ENCODE assay signal across 1 cellular context in the genomic region with DNA sequence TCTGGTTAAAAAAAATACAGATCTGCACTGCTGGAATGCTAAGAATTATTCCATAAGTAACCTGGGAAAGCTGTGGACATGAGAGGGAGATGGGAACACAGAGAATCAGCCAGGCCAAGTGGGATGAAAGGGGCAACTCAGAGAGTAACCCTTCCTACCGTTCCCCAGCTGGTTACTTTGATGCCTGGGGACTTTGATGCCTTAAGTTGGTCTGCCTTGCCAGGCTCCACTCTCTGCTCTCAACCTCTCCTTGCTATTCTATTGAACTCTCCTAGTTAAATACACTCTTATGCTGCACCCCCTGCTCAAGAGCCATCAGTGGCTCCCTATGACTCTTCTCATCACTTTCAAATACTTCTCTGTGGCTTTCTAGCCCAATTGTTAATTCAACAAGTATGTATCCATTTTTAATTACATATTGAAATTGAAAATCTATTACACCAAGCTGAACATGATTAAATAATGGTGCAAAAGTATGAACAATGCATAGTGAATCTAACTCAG.
TF ChIP-seq lines count a peak whose summit lies in the region.

No MANE protein-coding gene starts in this region.

TF ChIP-seq in K562, 482 proteins besides CTCF, POLR2A, EP300 and RAD21:
- TF ChIP-seq, protein P1, sequence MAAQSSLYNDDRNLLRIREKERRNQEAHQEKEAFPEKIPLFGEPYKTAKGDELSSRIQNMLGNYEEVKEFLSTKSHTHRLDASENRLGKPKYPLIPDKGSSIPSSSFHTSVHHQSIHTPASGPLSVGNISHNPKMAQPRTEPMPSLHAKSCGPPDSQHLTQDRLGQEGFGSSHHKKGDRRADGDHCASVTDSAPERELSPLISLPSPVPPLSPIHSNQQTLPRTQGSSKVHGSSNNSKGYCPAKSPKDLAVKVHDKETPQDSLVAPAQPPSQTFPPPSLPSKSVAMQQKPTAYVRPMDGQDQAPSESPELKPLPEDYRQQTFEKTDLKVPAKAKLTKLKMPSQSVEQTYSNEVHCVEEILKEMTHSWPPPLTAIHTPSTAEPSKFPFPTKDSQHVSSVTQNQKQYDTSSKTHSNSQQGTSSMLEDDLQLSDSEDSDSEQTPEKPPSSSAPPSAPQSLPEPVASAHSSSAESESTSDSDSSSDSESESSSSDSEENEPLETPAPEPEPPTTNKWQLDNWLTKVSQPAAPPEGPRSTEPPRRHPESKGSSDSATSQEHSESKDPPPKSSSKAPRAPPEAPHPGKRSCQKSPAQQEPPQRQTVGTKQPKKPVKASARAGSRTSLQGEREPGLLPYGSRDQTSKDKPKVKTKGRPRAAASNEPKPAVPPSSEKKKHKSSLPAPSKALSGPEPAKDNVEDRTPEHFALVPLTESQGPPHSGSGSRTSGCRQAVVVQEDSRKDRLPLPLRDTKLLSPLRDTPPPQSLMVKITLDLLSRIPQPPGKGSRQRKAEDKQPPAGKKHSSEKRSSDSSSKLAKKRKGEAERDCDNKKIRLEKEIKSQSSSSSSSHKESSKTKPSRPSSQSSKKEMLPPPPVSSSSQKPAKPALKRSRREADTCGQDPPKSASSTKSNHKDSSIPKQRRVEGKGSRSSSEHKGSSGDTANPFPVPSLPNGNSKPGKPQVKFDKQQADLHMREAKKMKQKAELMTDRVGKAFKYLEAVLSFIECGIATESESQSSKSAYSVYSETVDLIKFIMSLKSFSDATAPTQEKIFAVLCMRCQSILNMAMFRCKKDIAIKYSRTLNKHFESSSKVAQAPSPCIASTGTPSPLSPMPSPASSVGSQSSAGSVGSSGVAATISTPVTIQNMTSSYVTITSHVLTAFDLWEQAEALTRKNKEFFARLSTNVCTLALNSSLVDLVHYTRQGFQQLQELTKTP (IDR thresholded peaks at IDR 0.05; ENCODE audit: low read depth in 1 of 2, partially characterized antibody in 2 of 2), result no peak
- no peak for TF ChIP-seq MYNN (IDR thresholded peaks at IDR 0.05)
- TF ChIP-seq MYNN (CRISPR knock-in tag; IDR thresholded peaks at IDR 0.05), result no peak
- TF ChIP-seq NR1H2 (CRISPR knock-in tag; IDR thresholded peaks at IDR 0.05), result no peak
- TF ChIP-seq, protein P2, sequence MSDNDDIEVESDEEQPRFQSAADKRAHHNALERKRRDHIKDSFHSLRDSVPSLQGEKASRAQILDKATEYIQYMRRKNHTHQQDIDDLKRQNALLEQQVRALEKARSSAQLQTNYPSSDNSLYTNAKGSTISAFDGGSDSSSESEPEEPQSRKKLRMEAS (CRISPR knock-in tag; IDR thresholded peaks at IDR 0.05), result no peak
- TF ChIP-seq, protein P3, sequence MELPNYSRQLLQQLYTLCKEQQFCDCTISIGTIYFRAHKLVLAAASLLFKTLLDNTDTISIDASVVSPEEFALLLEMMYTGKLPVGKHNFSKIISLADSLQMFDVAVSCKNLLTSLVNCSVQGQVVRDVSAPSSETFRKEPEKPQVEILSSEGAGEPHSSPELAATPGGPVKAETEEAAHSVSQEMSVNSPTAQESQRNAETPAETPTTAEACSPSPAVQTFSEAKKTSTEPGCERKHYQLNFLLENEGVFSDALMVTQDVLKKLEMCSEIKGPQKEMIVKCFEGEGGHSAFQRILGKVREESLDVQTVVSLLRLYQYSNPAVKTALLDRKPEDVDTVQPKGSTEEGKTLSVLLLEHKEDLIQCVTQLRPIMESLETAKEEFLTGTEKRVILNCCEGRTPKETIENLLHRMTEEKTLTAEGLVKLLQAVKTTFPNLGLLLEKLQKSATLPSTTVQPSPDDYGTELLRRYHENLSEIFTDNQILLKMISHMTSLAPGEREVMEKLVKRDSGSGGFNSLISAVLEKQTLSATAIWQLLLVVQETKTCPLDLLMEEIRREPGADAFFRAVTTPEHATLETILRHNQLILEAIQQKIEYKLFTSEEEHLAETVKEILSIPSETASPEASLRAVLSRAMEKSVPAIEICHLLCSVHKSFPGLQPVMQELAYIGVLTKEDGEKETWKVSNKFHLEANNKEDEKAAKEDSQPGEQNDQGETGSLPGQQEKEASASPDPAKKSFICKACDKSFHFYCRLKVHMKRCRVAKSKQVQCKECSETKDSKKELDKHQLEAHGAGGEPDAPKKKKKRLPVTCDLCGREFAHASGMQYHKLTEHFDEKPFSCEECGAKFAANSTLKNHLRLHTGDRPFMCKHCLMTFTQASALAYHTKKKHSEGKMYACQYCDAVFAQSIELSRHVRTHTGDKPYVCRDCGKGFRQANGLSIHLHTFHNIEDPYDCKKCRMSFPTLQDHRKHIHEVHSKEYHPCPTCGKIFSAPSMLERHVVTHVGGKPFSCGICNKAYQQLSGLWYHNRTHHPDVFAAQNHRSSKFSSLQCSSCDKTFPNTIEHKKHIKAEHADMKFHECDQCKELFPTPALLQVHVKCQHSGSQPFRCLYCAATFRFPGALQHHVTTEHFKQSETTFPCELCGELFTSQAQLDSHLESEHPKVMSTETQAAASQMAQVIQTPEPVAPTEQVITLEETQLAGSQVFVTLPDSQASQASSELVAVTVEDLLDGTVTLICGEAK (IDR thresholded peaks at IDR 0.05), result no peak
- TF ChIP-seq, protein P3 (CRISPR knock-in tag; IDR thresholded peaks at IDR 0.05), result no peak
- TF ChIP-seq KAT8 (IDR thresholded peaks at IDR 0.05; ENCODE audit: low read depth), result no peak
- TF ChIP-seq, protein P4, sequence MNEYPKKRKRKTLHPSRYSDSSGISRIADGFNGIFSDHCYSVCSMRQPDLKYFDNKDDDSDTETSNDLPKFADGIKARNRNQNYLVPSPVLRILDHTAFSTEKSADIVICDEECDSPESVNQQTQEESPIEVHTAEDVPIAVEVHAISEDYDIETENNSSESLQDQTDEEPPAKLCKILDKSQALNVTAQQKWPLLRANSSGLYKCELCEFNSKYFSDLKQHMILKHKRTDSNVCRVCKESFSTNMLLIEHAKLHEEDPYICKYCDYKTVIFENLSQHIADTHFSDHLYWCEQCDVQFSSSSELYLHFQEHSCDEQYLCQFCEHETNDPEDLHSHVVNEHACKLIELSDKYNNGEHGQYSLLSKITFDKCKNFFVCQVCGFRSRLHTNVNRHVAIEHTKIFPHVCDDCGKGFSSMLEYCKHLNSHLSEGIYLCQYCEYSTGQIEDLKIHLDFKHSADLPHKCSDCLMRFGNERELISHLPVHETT (CRISPR knock-in tag; conservative IDR thresholded peaks at IDR 0.05 in 1 of 2, IDR thresholded peaks at IDR 0.05 in 1 of 2), result no peak
- TF ChIP-seq RBM25 (IDR thresholded peaks at IDR 0.05; ENCODE audit: low read depth, low read length, severe bottlenecking), result peak; percentile 19
